ENCODE assay signal across 9 cellular contexts in genomic region chrX:101740642-101741041, GRCh38.
"Had no signal": no experiment of that assay in that cellular context is flagged by ENCODE, and none has a peak within 500 bp of the region (broad histone marks: within the 10 kb centered on the region; RNA-seq: fewer than 3 reads in every experiment).

No MANE protein-coding gene starts in this region.

- H3K9ac ChIP-seq: GM23248 had no signal

- H3K4me2 ChIP-seq: GM23338 had no signal

- H3K9me3 ChIP-seq: HAP-1 had no signal

- H3K9me3 Mint-ChIP-seq: HFFc6 had no signal

- H3K4me3 ChIP-seq: GM23248, GM23338, HAP-1 had no signal

- ATAC-seq: GM23338, HCT116 had no signal

- H3K27ac ChIP-seq: GM23248 had no signal

- H3K4me1 ChIP-seq: HAP-1 had no signal

- H3K27ac Mint-ChIP-seq: GM23338, H9, HFFc6 had no signal

- H2AFZ ChIP-seq: GM23248, GM23338 had no signal

- H3K36me3 ChIP-seq: HAP-1 had no signal

- H3K4me3 Mint-ChIP-seq: GM23338, H9, HFFc6 had no signal

- H3K4me1 Mint-ChIP-seq: GM23338, H9 had no signal

- DNase-seq: GM23248, GOT3, H7, H9, HCEC 1CT, HFFc6 had no signal
